ENCODE assay signal across 25 cellular contexts in the genomic region with DNA sequence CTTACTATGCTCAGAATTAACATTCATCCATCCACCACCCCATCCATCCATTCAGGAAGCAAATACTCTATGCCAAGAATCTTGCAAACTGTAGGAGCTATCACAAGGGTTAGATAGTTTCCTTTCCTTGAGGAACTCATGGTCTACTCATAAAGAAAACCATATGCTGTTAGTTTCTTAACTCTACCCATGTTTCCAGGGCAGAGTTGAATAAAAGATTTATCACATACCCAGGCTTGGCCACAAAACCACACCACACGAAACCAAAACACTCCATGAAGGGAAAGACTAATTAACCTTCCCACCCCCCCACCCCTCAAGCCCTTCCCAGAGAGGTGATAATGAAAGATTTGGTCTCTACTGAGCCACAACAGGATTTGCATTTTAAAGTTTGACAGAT. TPM values are rescaled to one million over a fixed set of nuclear protein-coding genes. Genes with fewer than 3 reads are reported as not detected.
DNase-seq lines count a peak whose midpoint lies in the region; ATAC-seq and TF ChIP-seq lines count a peak whose summit lies in the region.
"Had no signal": no experiment of that assay in that cellular context is flagged by ENCODE, and none has a peak within 500 bp of the region (broad histone marks: within the 10 kb centered on the region; RNA-seq: fewer than 3 reads in every experiment).

No MANE protein-coding gene starts in this region.

- ATAC-seq in activated CD4-positive, alpha-beta T cell treated with anti-CD3 and anti-CD28 coated beads for 36 hours, result peak; percentile 33
- ATAC-seq in HG02870 (IDR thresholded peaks at IDR 0.05; ENCODE audit: unreplicated experiment), result peak; percentile 33

- POLR2A ChIA-PET in activated CD4-positive, alpha-beta T cell treated with anti-CD3 and anti-CD28 coated beads for 36 hours (lab: Charles Lee), result no interaction called here

- intact Hi-C loops in activated CD4-positive, alpha-beta T cell treated with anti-CD3 and anti-CD28 coated beads for 36 hours (cut with DNase I, micrococcal nuclease), result no loop called here

- H3K4me1 Mint-ChIP-seq in activated CD4-positive, alpha-beta T cell treated with anti-CD3 and anti-CD28 coated beads for 36 hours, result peaks cover 3% of the 10 kb centered on the region

- no peaks in the 10 kb centered on the region for H3K9me3 Mint-ChIP-seq in activated CD4-positive, alpha-beta T cell treated with anti-CD3 and anti-CD28 coated beads for 36 hours (ENCODE audit: low read depth)
- H3K9me3 Mint-ChIP-seq: activated naive CD8-positive, alpha-beta T cell treated with anti-CD3 and anti-CD28 coated beads, Interleukin-2, amount 10 ng/mL, durations not matched to agents 7 days and 5 days; H9 had no signal

- H3K79me2 ChIP-seq in KMS-11 (ENCODE audit: insufficient read depth, low read depth), result no peaks in the 10 kb centered on the region

- H3K27me3 Mint-ChIP-seq in activated CD4-positive, alpha-beta T cell treated with anti-CD3 and anti-CD28 coated beads for 36 hours, result peaks cover 33% of the 10 kb centered on the region

- peak; percentile 30 for DNase-seq in activated CD4-positive, alpha-beta T cell treated with anti-CD3 and anti-CD28 coated beads for 36 hours
- DNase-seq in activated CD4-positive, alpha-beta T cell treated with anti-CD3 and anti-CD28 coated beads for 48 hours, result no peak
- DNase-seq in foreskin fibroblast, result peak; percentile 14 to 65
- no peak for DNase-seq in DMS153 (lab: John Stamatoyannopoulos, UW)
- DNase-seq in NCI-H1930 (lab: John Stamatoyannopoulos, UW), result no peak
- no peak for DNase-seq in DMS53 (lab: John Stamatoyannopoulos, UW)
- DNase-seq: activated naive CD8-positive, alpha-beta T cell treated with anti-CD3 and anti-CD28 coated beads, Interleukin-2, amount 10 ng/mL, durations not matched to agents 7 days and 5 days; activated T-cell treated with anti-CD3 and anti-CD28 coated beads, Interleukin-2, amount 50 U/mL, for 1 hour; central memory CD4-positive, alpha-beta T cell; effector memory CD4-positive, alpha-beta T cell; H9; hypothalamus; kidney glomerular epithelial cell; NCI-H187 treated with DMSO at 0.1 percent for 48 hours; NCI-H510A treated with DMSO at 0.1 percent for 48 hours; stomach; T-helper 9 cell had no signal

- CTCF ChIA-PET in activated CD4-positive, alpha-beta T cell treated with anti-CD3 and anti-CD28 coated beads for 36 hours (lab: Charles Lee), result no interaction called here

- H4K20me1 ChIP-seq in KMS-11 (ENCODE audit: insufficient read depth), result no peaks in the 10 kb centered on the region

- H3K36me3 Mint-ChIP-seq in activated CD4-positive, alpha-beta T cell treated with anti-CD3 and anti-CD28 coated beads for 36 hours (ENCODE audit: low read depth), result no peaks in the 10 kb centered on the region
- H3K36me3 Mint-ChIP-seq: activated naive CD8-positive, alpha-beta T cell treated with anti-CD3 and anti-CD28 coated beads, Interleukin-2, amount 10 ng/mL, durations not matched to agents 7 days and 5 days had no signal

- no peak overlapping the region for H3K27ac Mint-ChIP-seq in activated CD4-positive, alpha-beta T cell treated with anti-CD3 and anti-CD28 coated beads for 36 hours
- H3K27ac Mint-ChIP-seq: activated naive CD8-positive, alpha-beta T cell treated with anti-CD3 and anti-CD28 coated beads, Interleukin-2, amount 10 ng/mL, durations not matched to agents 7 days and 5 days; H9 had no signal

- no peaks in the 10 kb centered on the region for H3K27me3 ChIP-seq in KMS-11 (ENCODE audit: insufficient read depth, low read depth)
- H3K27me3 ChIP-seq: SJSA1 had no signal

- TF ChIP-seq CTCF in KMS-11 (conservative IDR thresholded peaks at IDR 0.05; ENCODE audit: low read depth, low read length) (no peak), foreskin fibroblast (IDR thresholded peaks at IDR 0.05; ENCODE audit: low read depth, low read length) (no peak)

- no peak overlapping the region for H3K9ac ChIP-seq in KMS-11

- H2AFZ ChIP-seq in KMS-11 (ENCODE audit: low read depth), result no peak overlapping the region

- H3K36me3 ChIP-seq in KMS-11 (ENCODE audit: insufficient read depth), result no peaks in the 10 kb centered on the region
- H3K36me3 ChIP-seq: SJSA1, stomach had no signal

- H3K4me2 ChIP-seq in KMS-11, result peak overlapping the region; percentile 52; the same call in 1 of the 2 replicates

- peaks cover 44% of the 10 kb centered on the region for H3K4me1 ChIP-seq in KMS-11 (ENCODE audit: low read depth, poor library complexity, severe bottlenecking)

- H3K4me3 ChIP-seq in KMS-11 (IDR thresholded peaks at IDR 0.05; ENCODE audit: insufficient read depth, low read depth, low read length), result no peak overlapping the region
- no peak overlapping the region for H3K4me3 ChIP-seq in foreskin fibroblast (ENCODE audit: low read depth in 1 of 2, low read length in 2 of 2)
- H3K4me3 ChIP-seq: SJSA1, stomach had no signal

- H3K27ac ChIP-seq in KMS-11, result no peak overlapping the region
- H3K27ac ChIP-seq: 22Rv1, C4-2B, SJSA1, stomach had no signal

- no peak overlapping the region for H3K4me3 Mint-ChIP-seq in activated CD4-positive, alpha-beta T cell treated with anti-CD3 and anti-CD28 coated beads for 36 hours
- H3K4me3 Mint-ChIP-seq: activated naive CD8-positive, alpha-beta T cell treated with anti-CD3 and anti-CD28 coated beads, Interleukin-2, amount 10 ng/mL, durations not matched to agents 7 days and 5 days; H9 had no signal

RNA-seq across cellular contexts. Expression of gene MSGN1, which starts 23.7 kb away (rescaled TPM):
- total RNA-seq in activated CD4-positive, alpha-beta T cell treated with anti-CD3 and anti-CD28 coated beads for 36 hours, result not detected
- total RNA-seq: activated naive CD8-positive, alpha-beta T cell treated with anti-CD3 and anti-CD28 coated beads, Interleukin-2, amount 10 ng/mL, durations not matched to agents 7 days and 5 days; H9; OCI-LY7; renal cortical epithelial cell; SJSA1; stomach; urinary bladder had no signal

RNA-seq across cellular contexts. Expression of gene GEN1, which starts 38.6 kb away (rescaled TPM):
- 10 to 100 TPM; 21.9 to 25.4 TPM for total RNA-seq in activated CD4-positive, alpha-beta T cell treated with anti-CD3 and anti-CD28 coated beads for 36 hours

RNA-seq across cellular contexts. Expression of gene SMC6, which starts 38.9 kb away (rescaled TPM):
- total RNA-seq in activated CD4-positive, alpha-beta T cell treated with anti-CD3 and anti-CD28 coated beads for 36 hours, result 10 to 100 TPM; 25.4 to 26.3 TPM

Comparison
In these comparisons a context has a peak if more than half of its experiments do, and no peak if none do; other contexts are left out.
1. DNase-seq: peak in activated CD4-positive, alpha-beta T cell treated with anti-CD3 and anti-CD28 coated beads for 36 hours (single experiment) and foreskin fibroblast (2 of 2); none in activated CD4-positive, alpha-beta T cell treated with anti-CD3 and anti-CD28 coated beads for 48 hours (single experiment), DMS153 (single experiment), NCI-H1930 (0 of 2) and DMS53 (single experiment).